In genomic region chr4:106715825-106716224, GRCh38 we compare ENCODE assay signal across 3 cellular contexts.
"Had no signal": no experiment of that assay in that cellular context is flagged by ENCODE, and none has a peak within 500 bp of the region (broad histone marks: within the 10 kb centered on the region; RNA-seq: fewer than 3 reads in every experiment).

No MANE protein-coding gene starts in this region.

- DNase-seq: GDM1, GF-D8 had no signal

- H3K4me3 ChIP-seq: GM12878 had no signal

- ATAC-seq: GM12878 had no signal
